Comparison of ENCODE assay signal across 8 cellular contexts in genomic region chr7:13989944-13990295, GRCh38. TPM values are rescaled to one million over a fixed set of nuclear protein-coding genes. Genes with fewer than 3 reads are reported as not detected.
DNase-seq lines count a peak whose midpoint lies in the region; ATAC-seq and TF ChIP-seq lines count a peak whose summit lies in the region.

No MANE protein-coding gene starts in this region.

- TF ChIP-seq CTCF in esophagus muscularis mucosa (IDR thresholded peaks at IDR 0.05), result no peak
- TF ChIP-seq CTCF in neutrophil (IDR thresholded peaks at IDR 0.05), result no peak

- no peaks in the 10 kb centered on the region for H3K27me3 ChIP-seq in esophagus muscularis mucosa
- peaks cover 55% of the 10 kb centered on the region for H3K27me3 ChIP-seq in neutrophil

- peak overlapping the region; percentile 68 to 79 (median 74) for H3K4me3 ChIP-seq in esophagus muscularis mucosa
- peak overlapping the region; percentile 51 to 66 for H3K4me3 ChIP-seq in neutrophil (ENCODE audit: low read depth in 1 of 2, low read length in 1 of 2)

- ATAC-seq in HG02973 (IDR thresholded peaks at IDR 0.05; ENCODE audit: unreplicated experiment), result no peak
- ATAC-seq in HG03520 (IDR thresholded peaks at IDR 0.05; ENCODE audit: unreplicated experiment), result no peak
- ATAC-seq in HG02571 (IDR thresholded peaks at IDR 0.05; ENCODE audit: unreplicated experiment), result no peak

- no peak for TF ChIP-seq POLR2A in esophagus muscularis mucosa (IDR thresholded peaks at IDR 0.05; ENCODE audit: low read depth)

- H3K4me1 ChIP-seq in esophagus muscularis mucosa (peaks cover 6 to 19% (median 17%) of the 10 kb centered on the region in 4 donors), neutrophil (ENCODE audit: control insufficient read depth in 1 of 2, insufficient read depth in 1 of 2, low read depth in 1 of 2, low read length in 1 of 2) (peaks cover 18 to 24% of the 10 kb centered on the region in 2 experiments)

- WGBS in esophagus muscularis mucosa, result under 1% methylated on average over 13 of the region's 13 CpGs

- no peaks in the 10 kb centered on the region for H3K36me3 ChIP-seq in esophagus muscularis mucosa
- no peaks in the 10 kb centered on the region for H3K36me3 ChIP-seq in neutrophil

- H3K9me3 ChIP-seq in esophagus muscularis mucosa (no peaks in the 10 kb centered on the region), neutrophil (no peaks in the 10 kb centered on the region)

- DNase-seq in CD1c-positive myeloid dendritic cell (ENCODE audit: extremely low spot score) (peak; percentile 17), NCI-H69 (lab: John Stamatoyannopoulos, UW) (peak; percentile 85), esophagus muscularis mucosa (ENCODE audit: extremely low spot score) (no peak), ureter (ENCODE audit: low spot score) (no peak)

- H3K27ac ChIP-seq in esophagus muscularis mucosa (replicated peaks in 1 of 4) (peak overlapping the region; percentile 76 to 90 (median 83)), neutrophil (peak overlapping the region; percentile 51)

- no peak for TF ChIP-seq EP300 in esophagus muscularis mucosa (IDR thresholded peaks at IDR 0.05)

- intact Hi-C loops in esophagus muscularis mucosa (cut with DNase I), result no loop called here

RNA-seq across cellular contexts. Expression of gene ETV1, which starts 0.5 kb away (rescaled TPM):
- total RNA-seq in esophagus muscularis mucosa (10 to 100 TPM in 3 of 4 donors, 1 to 10 TPM in 1; 7.1 to 16.5 (median 14.1) TPM), ureter (8.5 TPM)

Comparison
In these comparisons a context has a peak if more than half of its experiments do, and no peak if none do; other contexts are left out.
1. DNase-seq: peak in CD1c-positive myeloid dendritic cell (single experiment) and NCI-H69 (single experiment); none in esophagus muscularis mucosa (single experiment) and ureter (single experiment).